ENCODE assay signal across 9 cellular contexts in the genomic region with DNA sequence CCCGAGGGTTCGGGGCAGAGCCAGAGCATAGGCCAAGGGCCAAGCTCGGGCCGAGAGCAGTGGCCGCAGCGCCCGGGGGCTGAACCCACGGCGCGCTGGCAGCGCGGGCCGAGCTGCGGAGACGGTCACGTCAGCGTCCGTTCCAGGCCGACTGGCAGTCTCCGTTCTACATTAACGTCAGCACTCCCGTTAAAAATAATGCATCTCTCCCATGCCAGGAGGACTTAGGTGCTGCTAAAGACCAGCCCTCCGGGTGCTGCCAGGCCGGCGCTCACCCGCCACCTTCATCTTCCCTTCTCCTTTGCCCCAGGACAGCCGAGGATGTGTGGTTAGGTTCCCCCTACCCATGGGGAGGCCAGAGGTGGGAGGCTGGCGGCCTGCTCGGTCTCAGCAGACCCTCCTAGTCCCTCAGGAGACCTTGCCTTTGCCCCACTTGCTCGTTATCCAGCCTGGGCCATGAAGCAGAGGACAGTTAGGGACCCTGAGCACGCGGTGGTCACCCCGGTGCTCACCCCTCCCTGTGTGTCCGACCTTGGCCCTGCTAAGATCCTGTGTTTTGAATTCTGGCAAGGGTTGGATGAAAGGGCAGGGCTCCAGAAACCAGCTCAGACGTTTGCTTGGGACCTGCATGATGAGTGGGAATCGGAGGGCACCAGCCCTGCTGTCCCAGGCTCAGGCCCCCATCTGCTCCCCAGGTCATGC. TPM values are rescaled to one million over a fixed set of nuclear protein-coding genes. Genes with fewer than 3 reads are reported as not detected.
DNase-seq lines count a peak whose midpoint lies in the region; ATAC-seq, FAIRE-seq and TF ChIP-seq lines count a peak whose summit lies in the region.
"Had no signal": no experiment of that assay in that cellular context is flagged by ENCODE, and none has a peak within 500 bp of the region (broad histone marks: within the 10 kb centered on the region; RNA-seq: fewer than 3 reads in every experiment).

No MANE protein-coding gene starts in this region.

- no peak overlapping the region for H2AFZ ChIP-seq in endothelial cell of umbilical vein (ENCODE audit: low read depth, low read length)

- POLR2A ChIA-PET in endothelial cell of umbilical vein (lab: Charles Lee) = no interaction called here

- peak; percentile 7 for DNase-seq in NCI-H2171 treated with DMSO at 0.1 percent for 48 hours (lab: John Stamatoyannopoulos, UW)
- no peak for DNase-seq in NCI-H2171 (lab: John Stamatoyannopoulos, UW)
- DNase-seq in SJCRH30 = no peak
- DNase-seq in endothelial cell of umbilical vein (ENCODE audit: low read depth, low spot score) = peak; percentile 49
- no peak for DNase-seq in naive B cell
- no peak for DNase-seq in SHP77 treated with DMSO at 0.1 percent for 48 hours (lab: John Stamatoyannopoulos, UW)
- no peak for DNase-seq in OCI-M2 (lab: John Stamatoyannopoulos, UW; ENCODE audit: unreplicated experiment)

- H3K4me2 ChIP-seq in endothelial cell of umbilical vein (ENCODE audit: insufficient read depth, low read length) = peak overlapping the region; percentile 86

- peak; percentile 26 for FAIRE-seq in endothelial cell of umbilical vein (lab: Jason Lieb, UNC)
- FAIRE-seq: G401.6 had no signal

- H3K27me3 ChIP-seq in SJCRH30 (no peaks in the 10 kb centered on the region), endothelial cell of umbilical vein (ENCODE audit: control insufficient read depth in 2 of 2, insufficient read depth in 2 of 2, low read length in 2 of 2) (no peaks in the 10 kb centered on the region)

- intact Hi-C loops in endothelial cell of umbilical vein (cut with micrococcal nuclease) = no loop called here

- H3K4me1 Mint-ChIP-seq in naive B cell = peaks cover 30 to 49% (median 48%) of the 10 kb centered on the region in 3 donors

- H3K9me3 Mint-ChIP-seq in naive B cell = no peaks in the 10 kb centered on the region

- H3K4me1 ChIP-seq in SJCRH30 (peaks cover 53% of the 10 kb centered on the region), endothelial cell of umbilical vein (ENCODE audit: control insufficient read depth, extremely low read depth, insufficient read depth, low read length) (peaks cover 37% of the 10 kb centered on the region)

- no peak for TF ChIP-seq POLR2A in endothelial cell of umbilical vein (IDR thresholded peaks at IDR 0.05; ENCODE audit: low read depth, low read length)

- no peak for TF ChIP-seq CTCF in endothelial cell of umbilical vein (IDR thresholded peaks at IDR 0.05; ENCODE audit: extremely low read depth in 1 of 2, insufficient read depth in 1 of 2, low read depth in 1 of 2, low read length in 2 of 2)

- peak; percentile 11 for ATAC-seq in HG02610 (IDR thresholded peaks at IDR 0.05; ENCODE audit: unreplicated experiment)
- ATAC-seq in naive B cell (ENCODE audit: low read depth in 2 of 2) = peak; percentile 32 to 36

- H3K79me2 ChIP-seq in endothelial cell of umbilical vein (ENCODE audit: control insufficient read depth, insufficient read depth, low read length) = peaks cover 4% of the 10 kb centered on the region

- H3K36me3 ChIP-seq in SJCRH30 = peaks cover 6% of the 10 kb centered on the region; the same call in 1 of the 2 replicates
- peaks cover 4 to 7% of the 10 kb centered on the region in 2 experiments for H3K36me3 ChIP-seq in endothelial cell of umbilical vein (ENCODE audit: control insufficient read depth in 2 of 2, extremely low read depth in 1 of 2, insufficient read depth in 2 of 2, low read length in 2 of 2)

- peak overlapping the region; percentile 94 for H3K9ac ChIP-seq in endothelial cell of umbilical vein (replicated peaks; ENCODE audit: extremely low read depth, insufficient read depth, low read length)

- H3K4me3 Mint-ChIP-seq in naive B cell = peak overlapping the region; percentile 87 to 94 (median 91)

- H3K9me1 ChIP-seq in endothelial cell of umbilical vein (replicated peaks; ENCODE audit: control insufficient read depth, extremely low read depth, insufficient read depth, low read length) = no peaks in the 10 kb centered on the region

- H3K9me3 ChIP-seq in SJCRH30 (replicated peaks) = no peaks in the 10 kb centered on the region
- H3K9me3 ChIP-seq in endothelial cell of umbilical vein (replicated peaks; ENCODE audit: control insufficient read depth, insufficient read depth, low read length) = no peaks in the 10 kb centered on the region

- TSS peak; percentile 36 for BruUV-seq in endothelial cell of umbilical vein (replicated peaks; lab: Mats Ljungman, UMichigan)

- peaks cover 4 to 15% (median 14%) of the 10 kb centered on the region in 3 donors for H3K27me3 Mint-ChIP-seq in naive B cell

- H3K4me3 ChIP-seq in SJCRH30 (peak overlapping the region; percentile 75), endothelial cell of umbilical vein (replicated peaks in 1 of 3; ENCODE audit: insufficient read depth in 1 of 3, low read depth in 1 of 3, low read length in 3 of 3) (peak overlapping the region; percentile 13 to 73 (median 47))

- peak overlapping the region; percentile 44 for H3K27ac ChIP-seq in SJCRH30
- H3K27ac ChIP-seq in endothelial cell of umbilical vein (ENCODE audit: insufficient read depth, low read depth, low read length) = peak overlapping the region; percentile 92

- H3K27ac Mint-ChIP-seq in naive B cell = peak overlapping the region in 5 of 6 donors; percentile 56 to 88 (median 83)

- no peaks in the 10 kb centered on the region for H3K36me3 Mint-ChIP-seq in naive B cell

- H4K20me1 ChIP-seq in endothelial cell of umbilical vein (replicated peaks; ENCODE audit: control insufficient read depth, extremely low read depth, insufficient read depth, low read length) = no peaks in the 10 kb centered on the region

- CTCF ChIA-PET in endothelial cell of umbilical vein (lab: Charles Lee) = interaction anchor here (1.0 to 18.5 kb wide), 4 partner anchors 12 to 28 kb away, joined by 3 to 790 read pairs (median 33); no protein-coding TSS in a partner anchor

- dilution Hi-C loops in endothelial cell of umbilical vein (cut with MboI; ENCODE audit: extremely low pct_ligation_motif_present, low sequenced_read_pairs) = no loop called here

RNA-seq across cellular contexts. Expression of gene MPG, which starts 0.6 kb away (rescaled TPM):
- total RNA-seq in SJCRH30 (2014; rRNA removed; shearing (Covaris generic)) = 37.8 and 47.2 TPM in 2 replicates
- total RNA-seq in endothelial cell of umbilical vein = 68.1 and 70.5 TPM in 2 replicates
- polyA plus RNA-seq in endothelial cell of umbilical vein (140 and 178 TPM in 2 replicates), naive B cell (ENCODE audit: low read depth in 6 of 6) (100 to 1,000 TPM in 1 of 6 donors, 10 to 100 TPM in 5; 81.3 to 119 (median 84.6) TPM)
- 54.6 and 92.5 TPM in 2 replicates for polyA plus RNA-seq in endothelial cell of umbilical vein (2011; cell fraction: cytosol; rRNA removed)
- 26.0 and 26.1 TPM in 2 replicates for polyA plus RNA-seq in endothelial cell of umbilical vein (2011; cell fraction: nucleus; rRNA removed)
- polyA plus RNA-seq in endothelial cell of umbilical vein (2012) = 48.5 and 63.0 TPM in 2 replicates
- 16.4 and 18.6 TPM in 2 replicates for polyA minus RNA-seq in endothelial cell of umbilical vein
- 38.9 TPM for polyA minus RNA-seq in endothelial cell of umbilical vein (2011; cell fraction: cytosol; rRNA and poly(A)+ RNA removed)
- 4.2 and 14.6 TPM in 2 replicates for polyA minus RNA-seq in endothelial cell of umbilical vein (2011; cell fraction: nucleus; rRNA and poly(A)+ RNA removed)

RNA-seq across cellular contexts. Expression of gene RHBDF1, which starts 6.2 kb away (rescaled TPM):
- total RNA-seq in SJCRH30 (2014; rRNA removed; shearing (Covaris generic)) = 24.1 and 25.3 TPM in 2 replicates
- total RNA-seq in endothelial cell of umbilical vein = 55.1 and 57.0 TPM in 2 replicates
- polyA plus RNA-seq in endothelial cell of umbilical vein (113 and 137 TPM in 2 replicates), naive B cell (ENCODE audit: low read depth in 6 of 6) (under 1 TPM in 1 of 6 donors, not detected in 5; 0.08 TPM)
- 36.3 and 43.7 TPM in 2 replicates for polyA plus RNA-seq in endothelial cell of umbilical vein (2011; cell fraction: cytosol; rRNA removed)
- polyA plus RNA-seq in endothelial cell of umbilical vein (2011; cell fraction: nucleus; rRNA removed) = 340 and 426 TPM in 2 replicates
- polyA plus RNA-seq in endothelial cell of umbilical vein (2012) = 43.3 and 52.5 TPM in 2 replicates
- polyA minus RNA-seq in endothelial cell of umbilical vein = 67.9 and 77.9 TPM in 2 replicates
- polyA minus RNA-seq in endothelial cell of umbilical vein (2011; cell fraction: cytosol; rRNA and poly(A)+ RNA removed) = 5.2 TPM
- polyA minus RNA-seq in endothelial cell of umbilical vein (2011; cell fraction: nucleus; rRNA and poly(A)+ RNA removed) = 70.9 and 84.9 TPM in 2 replicates

RNA-seq across cellular contexts. Expression of gene SNRNP25, which starts 25.0 kb away (rescaled TPM):
- 60.7 and 63.4 TPM in 2 replicates for total RNA-seq in SJCRH30 (2014; rRNA removed; shearing (Covaris generic))
- total RNA-seq in endothelial cell of umbilical vein = 41.8 and 50.2 TPM in 2 replicates
- polyA plus RNA-seq in endothelial cell of umbilical vein = 42.1 and 49.6 TPM in 2 replicates
- 76.4 and 84.8 TPM in 2 replicates for polyA plus RNA-seq in endothelial cell of umbilical vein (2011; cell fraction: cytosol; rRNA removed)
- 28.5 and 33.5 TPM in 2 replicates for polyA plus RNA-seq in endothelial cell of umbilical vein (2011; cell fraction: nucleus; rRNA removed)
- 54.9 and 59.2 TPM in 2 replicates for polyA plus RNA-seq in endothelial cell of umbilical vein (2012)
- polyA minus RNA-seq in endothelial cell of umbilical vein = 18.4 and 18.6 TPM in 2 replicates
- 18.6 TPM for polyA minus RNA-seq in endothelial cell of umbilical vein (2011; cell fraction: cytosol; rRNA and poly(A)+ RNA removed)
- polyA minus RNA-seq in endothelial cell of umbilical vein (2011; cell fraction: nucleus; rRNA and poly(A)+ RNA removed) = 3.8 and 4.0 TPM in 2 replicates
- 100 to 1,000 TPM in 1 of 6 donors, 10 to 100 TPM in 5; 43.3 to 111 (median 67.2) TPM for polyA plus RNA-seq in naive B cell (ENCODE audit: low read depth in 6 of 6)

RNA-seq across cellular contexts. Expression of gene POLR3K, which starts 25.2 kb away (rescaled TPM):
- total RNA-seq in SJCRH30 (2014; rRNA removed; shearing (Covaris generic)) = 20.9 and 24.3 TPM in 2 replicates
- 18.4 and 20.6 TPM in 2 replicates for total RNA-seq in endothelial cell of umbilical vein
- polyA plus RNA-seq in endothelial cell of umbilical vein (28.0 and 33.2 TPM in 2 replicates), naive B cell (ENCODE audit: low read depth in 6 of 6) (10 to 100 TPM; 39.0 to 57.3 (median 52.7) TPM)
- polyA plus RNA-seq in endothelial cell of umbilical vein (2011; cell fraction: cytosol; rRNA removed) = 32.9 and 42.4 TPM in 2 replicates
- 11.6 and 12.5 TPM in 2 replicates for polyA plus RNA-seq in endothelial cell of umbilical vein (2011; cell fraction: nucleus; rRNA removed)
- 25.5 and 35.5 TPM in 2 replicates for polyA plus RNA-seq in endothelial cell of umbilical vein (2012)
- 17.6 and 17.7 TPM in 2 replicates for polyA minus RNA-seq in endothelial cell of umbilical vein
- 34.3 TPM for polyA minus RNA-seq in endothelial cell of umbilical vein (2011; cell fraction: cytosol; rRNA and poly(A)+ RNA removed)
- 2.9 and 3.4 TPM in 2 replicates for polyA minus RNA-seq in endothelial cell of umbilical vein (2011; cell fraction: nucleus; rRNA and poly(A)+ RNA removed)

RNA-seq across cellular contexts. Expression of gene NPRL3, which starts 59.9 kb away (rescaled TPM):
- total RNA-seq in SJCRH30 (2014; rRNA removed; shearing (Covaris generic)) = 9.8 and 11.5 TPM in 2 replicates
- 36.3 and 40.4 TPM in 2 replicates for total RNA-seq in endothelial cell of umbilical vein
- polyA plus RNA-seq in endothelial cell of umbilical vein (19.3 and 22.4 TPM in 2 replicates), naive B cell (ENCODE audit: low read depth in 6 of 6) (10 to 100 TPM in 5 of 6 donors, 1 to 10 TPM in 1; 8.1 to 17.1 (median 11.2) TPM)
- polyA plus RNA-seq in endothelial cell of umbilical vein (2011; cell fraction: cytosol; rRNA removed) = 23.5 and 25.6 TPM in 2 replicates
- 41.0 and 49.7 TPM in 2 replicates for polyA plus RNA-seq in endothelial cell of umbilical vein (2011; cell fraction: nucleus; rRNA removed)
- polyA plus RNA-seq in endothelial cell of umbilical vein (2012) = 38.5 and 53.1 TPM in 2 replicates
- polyA minus RNA-seq in endothelial cell of umbilical vein = 19.3 and 21.5 TPM in 2 replicates
- polyA minus RNA-seq in endothelial cell of umbilical vein (2011; cell fraction: cytosol; rRNA and poly(A)+ RNA removed) = 16.2 TPM
- polyA minus RNA-seq in endothelial cell of umbilical vein (2011; cell fraction: nucleus; rRNA and poly(A)+ RNA removed) = 24.2 and 28.7 TPM in 2 replicates

Comparison
In these comparisons a context has a peak if more than half of its experiments do, and no peak if none do; other contexts are left out.
1. DNase-seq: peak in NCI-H2171 treated with DMSO at 0.1 percent for 48 hours (single experiment) and endothelial cell of umbilical vein (single experiment); none in NCI-H2171 (single experiment), SJCRH30 (0 of 2), naive B cell (single experiment), SHP77 treated with DMSO at 0.1 percent for 48 hours (single experiment) and OCI-M2 (single experiment).